Comparison of ENCODE assay signal across 15 cellular contexts in genomic region chr3:189393598-189393997, GRCh38.
DNase-seq lines count a peak whose midpoint lies in the region; ATAC-seq, FAIRE-seq and TF ChIP-seq lines count a peak whose summit lies in the region.
"Had no signal": no experiment of that assay in that cellular context is flagged by ENCODE, and none has a peak within 500 bp of the region (broad histone marks: within the 10 kb centered on the region; RNA-seq: fewer than 3 reads in every experiment).

No MANE protein-coding gene starts in this region.

- TF ChIP-seq CTCF in HepG2 (CRISPR knock-in tag; IDR thresholded peaks at IDR 0.05) (no peak), right lobe of liver (IDR thresholded peaks at IDR 0.05) (no peak), PC-3 (conservative IDR thresholded peaks at IDR 0.05; ENCODE audit: low read depth, low read length) (no peak)

- H3K27me3 ChIP-seq in HepG2 (ENCODE audit: control insufficient read depth in 1 of 2, insufficient read depth in 2 of 2, low read length in 2 of 2) = no peaks in the 10 kb centered on the region
- no peaks in the 10 kb centered on the region for H3K27me3 ChIP-seq in right lobe of liver
- no peaks in the 10 kb centered on the region for H3K27me3 ChIP-seq in PC-3 (ENCODE audit: low read length)
- H3K27me3 ChIP-seq in esophagus (ENCODE audit: control insufficient read depth in 1 of 2, insufficient read depth in 2 of 2, low read length in 2 of 2) = no peaks in the 10 kb centered on the region
- H3K27me3 ChIP-seq in Karpas-422 (ENCODE audit: low read length) = peaks cover 2% of the 10 kb centered on the region; the same call in 1 of the 2 replicates
- H3K27me3 ChIP-seq: heart right ventricle, ovary had no signal

- H3K79me2 ChIP-seq in HepG2 (ENCODE audit: insufficient read depth, low read length) (no peaks in the 10 kb centered on the region), PC-3 (ENCODE audit: low read length) (no peaks in the 10 kb centered on the region), Karpas-422 (ENCODE audit: low read length) (no peaks in the 10 kb centered on the region)

- H3K4me2 ChIP-seq in HepG2 (ENCODE audit: low read depth, low read length) = no peak overlapping the region
- H3K4me2 ChIP-seq in PC-3 (ENCODE audit: low read length) = peak overlapping the region; percentile 7
- no peak overlapping the region for H3K4me2 ChIP-seq in Karpas-422 (ENCODE audit: low read depth, low read length, poor library complexity, severe bottlenecking)

- H3K27ac ChIP-seq in HepG2 (ENCODE audit: extremely low read length, insufficient read depth, low read length) (no peak overlapping the region), right lobe of liver (no peak overlapping the region), PC-3 (ENCODE audit: low read length) (peak overlapping the region; percentile 56), esophagus (ENCODE audit: low read depth in 2 of 2, low read length in 1 of 2) (peak overlapping the region; percentile 80 to 86), Karpas-422 (ENCODE audit: low read length) (no peak overlapping the region)
- H3K27ac ChIP-seq: heart right ventricle, ovary had no signal

- H3K9me3 Mint-ChIP-seq in activated T-cell treated with anti-CD3 and anti-CD28 coated beads, Interleukin-2, amount 50 U/mL, for 4 hours = peaks cover 3% of the 10 kb centered on the region

- no peak overlapping the region for H2AFZ ChIP-seq in HepG2 (ENCODE audit: low read length)
- no peak overlapping the region for H2AFZ ChIP-seq in PC-3 (ENCODE audit: low read length)
- no peak overlapping the region for H2AFZ ChIP-seq in Karpas-422 (ENCODE audit: low read length)

- H3K4me3 ChIP-seq in HepG2 (replicated peaks in 1 of 3; ENCODE audit: insufficient read depth in 1 of 3, low read depth in 2 of 3, low read length in 3 of 3) (no peak overlapping the region), right lobe of liver (no peak overlapping the region), PC-3 (ENCODE audit: low read length) (no peak overlapping the region), esophagus (ENCODE audit: low read depth in 1 of 2, low read length in 2 of 2) (no peak overlapping the region), Karpas-422 (ENCODE audit: low read length) (no peak overlapping the region)
- H3K4me3 ChIP-seq: heart right ventricle, ovary had no signal

- POLR2A ChIA-PET in HepG2 (lab: Yijun Ruan, JAX) (no interaction called here), PC-3 (lab: Charles Lee; ENCODE audit: unreplicated experiment) (interaction anchor here (0.5 to 1.0 kb wide), 2 partner anchors 39 to 515 kb away, joined by 3 to 5 read pairs; no protein-coding TSS in a partner anchor)

- H3K9me2 ChIP-seq in PC-3 (replicated peaks; ENCODE audit: low read length) = no peaks in the 10 kb centered on the region
- no peaks in the 10 kb centered on the region for H3K9me2 ChIP-seq in Karpas-422 (replicated peaks; ENCODE audit: insufficient read depth, low read length)

- no peaks in the 10 kb centered on the region for H3K36me3 Mint-ChIP-seq in activated T-cell treated with anti-CD3 and anti-CD28 coated beads, Interleukin-2, amount 50 U/mL, for 4 hours (ENCODE audit: insufficient read depth)
- H3K36me3 Mint-ChIP-seq: activated naive CD8-positive, alpha-beta T cell had no signal

- H3F3A ChIP-seq in PC-3 (ENCODE audit: low read length, unreplicated experiment) = no peaks in the 10 kb centered on the region

- H3K9me3 ChIP-seq in HepG2 (ENCODE audit: low read length) (no peaks in the 10 kb centered on the region), right lobe of liver (no peaks in the 10 kb centered on the region), PC-3 (ENCODE audit: low read length) (no peaks in the 10 kb centered on the region), esophagus (ENCODE audit: control insufficient read depth in 2 of 2, insufficient read depth in 1 of 2, low read depth in 1 of 2, low read length in 1 of 2) (no peaks in the 10 kb centered on the region), Karpas-422 (ENCODE audit: low read length) (no peaks in the 10 kb centered on the region)
- H3K9me3 ChIP-seq: heart right ventricle, ovary had no signal

- in situ Hi-C loops in HepG2 (cut with HindIII; ENCODE audit: extremely low pct_ligation_motif_present, low pct_unique_long_range_greater_than_20kb) = no loop called here

- DNase-seq in HepG2 (ENCODE audit: low spot score) (no peak), right lobe of liver (no peak), PC-3 (peak; percentile 30), RKO (ENCODE audit: low spot score) (no peak), Karpas-422 (no peak), NCI-H1930 (lab: John Stamatoyannopoulos, UW) (no peak)
- DNase-seq in activated T-cell treated with anti-CD3 and anti-CD28 coated beads, Interleukin-2, amount 50 U/mL, for 4 hours = no peak
- DNase-seq: activated CD4-positive, alpha-beta T cell treated with anti-CD3 and anti-CD28 coated beads, Interleukin-2, amount 50 U/mL, for 4 hours; DND-41; heart right ventricle; KG1; NCI-H2171 treated with DMSO at 0.1 percent for 48 hours; ovary had no signal

- intact Hi-C loops in HepG2 (cut with micrococcal nuclease; ENCODE audit: unreplicated experiment) (no loop called here), right lobe of liver (cut with DNase I) (no loop called here), PC-3 (cut with micrococcal nuclease) (loop anchor here (1.0 to 10.0 kb wide), 6 partner anchors 69 to 555 kb away; no protein-coding TSS in a partner anchor)

- H3K4me1 Mint-ChIP-seq in activated T-cell treated with anti-CD3 and anti-CD28 coated beads, Interleukin-2, amount 50 U/mL, for 4 hours (ENCODE audit: low read depth) = peaks cover 19% of the 10 kb centered on the region

- no peaks in the 10 kb centered on the region for H4K20me1 ChIP-seq in HepG2 (ENCODE audit: insufficient read depth, low read length)
- H4K20me1 ChIP-seq in PC-3 (ENCODE audit: low read length) = no peaks in the 10 kb centered on the region
- H4K20me1 ChIP-seq in Karpas-422 (ENCODE audit: insufficient read depth, low read depth, low read length) = no peaks in the 10 kb centered on the region

- CTCF ChIA-PET in HepG2 (lab: Yijun Ruan, JAX; ENCODE audit: low intra/inter-chr PET ratio, low total read pairs) (no interaction called here), PC-3 (lab: Charles Lee) (interaction anchor here (0.5 kb wide), 1 partner anchor 247 kb away, joined by 4 read pairs; no protein-coding TSS in a partner anchor)

- BruUV-seq in HepG2 (replicated peaks; lab: Mats Ljungman, UMichigan) (no TSS peak), PC-3 (replicated peaks; lab: Mats Ljungman, UMichigan) (no TSS peak)

- H3K9ac ChIP-seq in HepG2 (ENCODE audit: insufficient read depth, low read depth, low read length) (no peak overlapping the region), PC-3 (ENCODE audit: low read length) (no peak overlapping the region), Karpas-422 (ENCODE audit: low read length) (no peak overlapping the region)

- no peak for TF ChIP-seq RAD21 in HepG2 (CRISPR knock-in tag; IDR thresholded peaks at IDR 0.05)

- TF ChIP-seq EP300 in HepG2 (IDR thresholded peaks at IDR 0.05; ENCODE audit: low read depth in 2 of 2, low read length in 2 of 2) (no peak), HepG2 (CRISPR knock-in tag; IDR thresholded peaks at IDR 0.05; ENCODE audit: borderline replicate concordance) (no peak)

- FAIRE-seq in HepG2 (lab: Jason Lieb, UNC) = no peak

- H3K4me1 ChIP-seq in HepG2 (ENCODE audit: insufficient read depth, low read length) (no peaks in the 10 kb centered on the region), right lobe of liver (no peaks in the 10 kb centered on the region), PC-3 (ENCODE audit: insufficient read depth, low read length) (peaks cover 20% of the 10 kb centered on the region), esophagus (ENCODE audit: control insufficient read depth in 2 of 2, insufficient read depth in 2 of 2, low read length in 1 of 2) (no peaks in the 10 kb centered on the region), Karpas-422 (ENCODE audit: low read length) (no peaks in the 10 kb centered on the region)

- H3K4me3 Mint-ChIP-seq in activated T-cell treated with anti-CD3 and anti-CD28 coated beads, Interleukin-2, amount 50 U/mL, for 4 hours = no peak overlapping the region
- H3K4me3 Mint-ChIP-seq: activated naive CD8-positive, alpha-beta T cell had no signal

- WGBS in HepG2 (ENCODE audit: low lambda C conversion rate) = 36% methylated on average over 5 of the region's 5 CpGs
- WGBS in right lobe of liver (ENCODE audit: insufficient coverage, low coverage, low lambda C conversion rate, missing lambda C conversion rate) = 72% methylated on average over 5 of the region's 5 CpGs
- 64 to 67% methylated on average over 5 of the region's 5 CpGs for WGBS in esophagus, 2 donors

- no peaks in the 10 kb centered on the region for H3K27me3 Mint-ChIP-seq in activated T-cell treated with anti-CD3 and anti-CD28 coated beads, Interleukin-2, amount 50 U/mL, for 4 hours (ENCODE audit: low read depth)
- H3K27me3 Mint-ChIP-seq: activated naive CD8-positive, alpha-beta T cell had no signal

- no peak for ATAC-seq in HepG2
- no peak for ATAC-seq in right lobe of liver
- no peak for ATAC-seq in PC-3
- ATAC-seq in activated T-cell treated with anti-CD3 and anti-CD28 coated beads, Interleukin-2, amount 50 U/mL, for 4 hours = no peak
- ATAC-seq: heart right ventricle had no signal

- TF ChIP-seq POLR2A in HepG2 (IDR thresholded peaks at IDR 0.05; ENCODE audit: insufficient read depth in 1 of 2, low read depth in 2 of 2, low read length in 2 of 2) (no peak), right lobe of liver (IDR thresholded peaks at IDR 0.05) (no peak)

- H3K36me3 ChIP-seq in HepG2 (replicated peaks in 1 of 2; ENCODE audit: control insufficient read depth in 1 of 2, insufficient read depth in 2 of 2, low read length in 2 of 2) = no peaks in the 10 kb centered on the region
- no peaks in the 10 kb centered on the region for H3K36me3 ChIP-seq in right lobe of liver
- no peaks in the 10 kb centered on the region for H3K36me3 ChIP-seq in PC-3 (ENCODE audit: low read depth, low read length)
- H3K36me3 ChIP-seq in esophagus (ENCODE audit: control insufficient read depth in 2 of 2, insufficient read depth in 2 of 2, low read length in 1 of 2) = no peaks in the 10 kb centered on the region
- H3K36me3 ChIP-seq in Karpas-422 (ENCODE audit: insufficient read depth, low read length) = no peaks in the 10 kb centered on the region
- H3K36me3 ChIP-seq: heart right ventricle, ovary had no signal

TF ChIP-seq in HepG2, 621 proteins besides CTCF, POLR2A, EP300 and RAD21 (continues in another document):
- no peak for TF ChIP-seq ZMAT5 (CRISPR knock-in tag; IDR thresholded peaks at IDR 0.05; ENCODE audit: borderline replicate concordance, low read depth)

Comparison
In these comparisons a context has a peak if more than half of its experiments do, and no peak if none do; other contexts are left out.
1. H3K27ac ChIP-seq: peak in PC-3 (single experiment) and esophagus (2 of 2); none in HepG2 (single experiment), right lobe of liver (0 of 3) and Karpas-422 (single experiment).